Comparison of ENCODE assay signal across 15 cellular contexts in genomic region chr15:62453979-62454378, GRCh38.
DNase-seq lines count a peak whose midpoint lies in the region; ATAC-seq and TF ChIP-seq lines count a peak whose summit lies in the region.
"Had no signal": no experiment of that assay in that cellular context is flagged by ENCODE, and none has a peak within 500 bp of the region (broad histone marks: within the 10 kb centered on the region; RNA-seq: fewer than 3 reads in every experiment).

No MANE protein-coding gene starts in this region.

- DNase-seq in AG08395 (ENCODE audit: low spot score) (peak; percentile 59), choroid plexus epithelial cell (ENCODE audit: low read depth) (peak; percentile 45), AML-193 (lab: John Stamatoyannopoulos, UW) (no peak), caudate nucleus (lab: John Stamatoyannopoulos, UW) (no peak), NCI-H748 treated with DMSO at 0.1 percent for 48 hours (lab: John Stamatoyannopoulos, UW) (no peak)
- DNase-seq: activated CD4-positive, CD25-positive, alpha-beta regulatory T cell; activated T-cell treated with anti-CD3 and anti-CD28 coated beads, Interleukin-2, amount 50 U/mL, for 1 hour; nephron progenitor cell; SHP77 treated with DMSO at 0.1 percent for 48 hours; stimulated activated CD4-positive, alpha-beta T cell treated with anti-CD3 and anti-CD28 coated beads, Interleukin-15, amount 100 ng/mL, for 24 hours; stimulated activated CD8-positive, alpha-beta memory T cell treated with anti-CD3 and anti-CD28 coated beads, Interleukin-4, amount 100 ng/mL, for 48 hours had no signal

- no peaks in the 10 kb centered on the region for H3K79me2 ChIP-seq in OCI-LY3 (ENCODE audit: low read length)

- no peaks in the 10 kb centered on the region for H3K9me3 Mint-ChIP-seq in nephron
- H3K9me3 Mint-ChIP-seq: nephron progenitor cell had no signal

- no peaks in the 10 kb centered on the region for H3K27me3 Mint-ChIP-seq in nephron (ENCODE audit: low read depth)

- no peaks in the 10 kb centered on the region for H3K36me3 ChIP-seq in OCI-LY3 (replicated peaks; ENCODE audit: low read depth, low read length)
- H3K36me3 ChIP-seq: esophagus muscularis mucosa had no signal

- H4K20me1 ChIP-seq in OCI-LY3 (ENCODE audit: insufficient read depth, low read length) = no peaks in the 10 kb centered on the region

- ATAC-seq in HG03139 (IDR thresholded peaks at IDR 0.05; ENCODE audit: unreplicated experiment) = no peak

- H3K4me3 ChIP-seq in OCI-LY3 (ENCODE audit: low read length) (no peak overlapping the region), choroid plexus epithelial cell (ENCODE audit: low read depth, low read length) (no peak overlapping the region)
- H3K4me3 ChIP-seq: esophagus muscularis mucosa had no signal

- peaks cover 72% of the 10 kb centered on the region for H3K4me1 Mint-ChIP-seq in nephron

- H3K36me3 Mint-ChIP-seq in nephron (ENCODE audit: low read depth) = no peaks in the 10 kb centered on the region

- H2AFZ ChIP-seq in OCI-LY3 (ENCODE audit: low read depth, low read length) = 0 out of 2 replicates have a peak overlapping the region, but pooled peaks have one; percentile 5

- TF ChIP-seq CTCF in OCI-LY3 (IDR thresholded peaks at IDR 0.05; ENCODE audit: low read depth, low read length) (no peak), choroid plexus epithelial cell (conservative IDR thresholded peaks at IDR 0.05; ENCODE audit: low read depth, low read length) (no peak), nephron (IDR thresholded peaks at IDR 0.05; ENCODE audit: unreplicated experiment in 3 of 3) (no peak)

- peak overlapping the region; percentile 35; the same call in 1 of the 2 replicates for H3K4me2 ChIP-seq in OCI-LY3 (ENCODE audit: low read length)

- H3K27ac Mint-ChIP-seq in nephron = peak overlapping the region; percentile 77 to 85 (median 77)
- H3K27ac Mint-ChIP-seq: nephron progenitor cell had no signal

- H3K9me3 ChIP-seq in OCI-LY3 (ENCODE audit: insufficient read depth, low read length) = no peaks in the 10 kb centered on the region
- H3K9me3 ChIP-seq: esophagus muscularis mucosa had no signal

- peaks cover 18% of the 10 kb centered on the region for H3K4me1 ChIP-seq in OCI-LY3 (ENCODE audit: low read length)

- H3K27me3 ChIP-seq in OCI-LY3 (ENCODE audit: low read depth, low read length) = no peaks in the 10 kb centered on the region
- H3K27me3 ChIP-seq: esophagus muscularis mucosa had no signal

- peak overlapping the region in 1 of 3 experiments; percentile 17 for H3K4me3 Mint-ChIP-seq in nephron
- H3K4me3 Mint-ChIP-seq: nephron progenitor cell had no signal

- no peak overlapping the region for H3K9ac ChIP-seq in OCI-LY3 (ENCODE audit: low read length)

- peak overlapping the region; percentile 31 for H3K27ac ChIP-seq in OCI-LY3 (ENCODE audit: low read length)
- no peak overlapping the region for H3K27ac ChIP-seq in caudate nucleus (ENCODE audit: low read depth, low read length)

Comparison
In these comparisons a context has a peak if more than half of its experiments do, and no peak if none do; other contexts are left out.
1. DNase-seq: peak in AG08395 (single experiment) and choroid plexus epithelial cell (single experiment); none in AML-193 (0 of 2), caudate nucleus (0 of 61) and NCI-H748 treated with DMSO at 0.1 percent for 48 hours (single experiment).